In the genomic region with DNA sequence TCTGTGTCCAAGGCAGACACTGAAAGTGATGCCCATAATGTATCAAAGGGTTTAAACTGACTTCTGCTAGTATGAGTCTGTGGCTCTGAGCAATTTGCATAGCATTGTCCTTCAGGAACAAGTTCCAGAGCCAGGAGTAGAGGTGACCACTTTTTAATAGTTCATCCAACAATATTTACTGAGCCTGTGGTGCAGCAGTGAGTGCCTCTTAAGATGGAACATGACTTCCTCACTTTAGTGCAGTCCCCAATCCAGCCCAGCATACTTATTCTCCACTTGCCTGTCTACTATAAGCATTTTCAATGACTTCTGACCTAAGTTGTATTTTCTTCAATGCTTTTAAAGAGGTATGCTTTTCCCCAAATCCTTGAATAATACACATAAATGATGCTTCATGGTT, we compare ENCODE assay signal across 26 cellular contexts.
"Had no signal": no experiment of that assay in that cellular context is flagged by ENCODE, and none has a peak within 500 bp of the region (broad histone marks: within the 10 kb centered on the region; RNA-seq: fewer than 3 reads in every experiment).

No MANE protein-coding gene starts in this region.

- H3K27me3 ChIP-seq: neural progenitor cell, ovary, right lobe of liver, sigmoid colon, stomach, tibial artery, upper lobe of left lung, uterus had no signal

- H3K36me3 ChIP-seq: neural progenitor cell, ovary, right lobe of liver, sigmoid colon, stomach, thoracic aorta, tibial artery, upper lobe of left lung, uterus had no signal

- DNase-seq: naive B cell; naive thymus-derived CD8-positive, alpha-beta T cell; occipital lobe; ovary; posterior cingulate gyrus; psoas muscle; right cardiac atrium; right lobe of liver; sigmoid colon; small intestine; stimulated activated CD4-positive, alpha-beta T cell treated with anti-CD3 and anti-CD28 coated beads, Interleukin-15, amount 100 ng/mL, for 24 hours; stimulated activated CD4-positive, alpha-beta T cell treated with anti-CD3 and anti-CD28 coated beads, Interleukin-2, amount 100 ng/mL, for 24 hours; stimulated activated CD4-positive, alpha-beta T cell treated with anti-CD3 and anti-CD28 coated beads, Interleukin-2, amount 100 ng/mL, for 48 hours; stimulated activated CD4-positive, alpha-beta T cell treated with anti-CD3 and anti-CD28 coated beads, Interleukin-4, amount 100 ng/mL, for 24 hours; stimulated activated naive B cell treated with anti-CD40 and anti-IgM and Interleukin-4, amounts not matched to agents 10 μg/mL and 1 μg/mL and 100 μg/mL, for 72 hours; stimulated activated naive CD4-positive, alpha-beta T cell treated with Interleukin-2 at 50 U/mL for 16 hours; stomach; tibial artery; trophoblast cell; upper lobe of left lung; uterus had no signal

- H3K4me1 ChIP-seq: parathyroid adenoma, psoas muscle, right lobe of liver, uterus had no signal

- H3K4me3 ChIP-seq: neural progenitor cell, ovary, psoas muscle, right lobe of liver, sigmoid colon, stomach, thoracic aorta, tibial artery, upper lobe of left lung, uterus had no signal

- H3K27ac ChIP-seq: neural progenitor cell, ovary, parathyroid adenoma, psoas muscle, right lobe of liver, sigmoid colon, stomach, thoracic aorta, tibial artery, upper lobe of left lung, uterus had no signal

- ATAC-seq: naive thymus-derived CD8-positive, alpha-beta T cell; natural killer cell treated with Interleukin-12 subunit alpha and Interleukin-12 subunit beta and Interleukin-15 and Interleukin-18, amount 100 ng/mL, for 72 hours; psoas muscle; right cardiac atrium; right lobe of liver; stimulated activated effector memory CD8-positive, alpha-beta T cell treated with anti-CD3 and anti-CD28 coated beads, Interleukin-12 subunit alpha, Interleukin-12 subunit beta, amount 100 ng/mL, for 72 hours; stimulated activated naive B cell treated with anti-CD40 and anti-IgM and Interleukin-4, amounts not matched to agents 10 μg/mL and 1 μg/mL and 100 μg/mL, for 72 hours had no signal

- H3K9me3 ChIP-seq: ovary, psoas muscle, right lobe of liver, sigmoid colon, stomach, thoracic aorta, tibial artery, upper lobe of left lung, uterus had no signal
